In genomic region chr12:15227004-15227679, GRCh38 we compare ENCODE assay signal across 8 cellular contexts. TPM values are rescaled to one million over a fixed set of nuclear protein-coding genes. Genes with fewer than 3 reads are reported as not detected.
DNase-seq lines count a peak whose midpoint lies in the region; ATAC-seq and TF ChIP-seq lines count a peak whose summit lies in the region.

No MANE protein-coding gene starts in this region.

- no peak overlapping the region for H3K27ac ChIP-seq in parathyroid adenoma

- H3K27me3 Mint-ChIP-seq in activated naive CD4-positive, alpha-beta T cell treated with anti-CD3 and anti-CD28 coated beads for 36 hours (ENCODE audit: low read depth) = peaks cover 18% of the 10 kb centered on the region
- peaks cover 32 to 43% of the 10 kb centered on the region in 2 donors for H3K27me3 Mint-ChIP-seq in T-cell

- POLR2A ChIA-PET in T-cell (lab: Charles Lee) = no interaction called here

- H3K9ac ChIP-seq in parathyroid adenoma = no peak overlapping the region

- peak; percentile 56 for DNase-seq in activated naive CD4-positive, alpha-beta T cell treated with anti-CD3 and anti-CD28 coated beads for 36 hours
- no peak for DNase-seq in activated naive CD4-positive, alpha-beta T cell (lab: John Stamatoyannopoulos, UW)
- peak in 18 of 34 experiments; percentile 2 to 37 (median 11) for DNase-seq in T-cell
- peak; percentile 74 for DNase-seq in fibroblast of pulmonary artery (ENCODE audit: low read depth)
- DNase-seq in activated gamma-delta T cell treated with Interleukin-2 at 50 U/mL for 16 hours = no peak
- no peak for DNase-seq in KG1 (lab: John Stamatoyannopoulos, UW)

- CTCF ChIA-PET in activated naive CD4-positive, alpha-beta T cell treated with anti-CD3 and anti-CD28 coated beads for 36 hours (lab: Charles Lee) = interaction anchor here (1.5 to 2.3 kb wide), 3 partner anchors 12 to 45 kb away, joined by 6 to 9 read pairs (median 8); no protein-coding TSS in a partner anchor
- CTCF ChIA-PET in T-cell (lab: Charles Lee) = interaction anchor here in 1 of 2 donors (1.5 kb wide), 1 partner anchor 8 kb away, joined by 4 read pairs; no protein-coding TSS in a partner anchor

- no peak overlapping the region for H3K4me2 ChIP-seq in parathyroid adenoma (ENCODE audit: low read length)

- no peak overlapping the region for H2AFZ ChIP-seq in parathyroid adenoma

- no peaks in the 10 kb centered on the region for H3K27me3 ChIP-seq in parathyroid adenoma (ENCODE audit: control insufficient read depth, insufficient read depth, low read length)

- H3K4me3 ChIP-seq in fibroblast of pulmonary artery (replicated peaks; ENCODE audit: low read depth, low read length) = no peak overlapping the region
- H3K4me3 ChIP-seq in parathyroid adenoma (ENCODE audit: low read depth, low read length) = no peak overlapping the region

- intact Hi-C loops in activated naive CD4-positive, alpha-beta T cell treated with anti-CD3 and anti-CD28 coated beads for 36 hours (cut with micrococcal nuclease) = loop anchor here (1.0 to 5.0 kb wide), 4 partner anchors 42 to 630 kb away; no protein-coding TSS in a partner anchor

- no peak overlapping the region for H3K27ac Mint-ChIP-seq in activated naive CD4-positive, alpha-beta T cell treated with anti-CD3 and anti-CD28 coated beads for 36 hours
- H3K27ac Mint-ChIP-seq in T-cell = no peak overlapping the region

- H3K36me3 Mint-ChIP-seq in activated naive CD4-positive, alpha-beta T cell treated with anti-CD3 and anti-CD28 coated beads for 36 hours (ENCODE audit: low read depth) = no peaks in the 10 kb centered on the region
- H3K36me3 Mint-ChIP-seq in T-cell = no peaks in the 10 kb centered on the region

- ATAC-seq in HG03432 (IDR thresholded peaks at IDR 0.05; ENCODE audit: unreplicated experiment) = peak; percentile 43
- peak in 1 of 4 experiments; percentile 37 for ATAC-seq in T-cell (replicated peaks in 1 of 4)

- no peaks in the 10 kb centered on the region for H3K79me2 ChIP-seq in parathyroid adenoma

- no peaks in the 10 kb centered on the region for H3K9me3 ChIP-seq in parathyroid adenoma (ENCODE audit: control insufficient read depth, low read length)

- TF ChIP-seq CTCF in fibroblast of pulmonary artery (IDR thresholded peaks at IDR 0.05; ENCODE audit: low read length, missing control alignments) (peak; percentile 89), parathyroid adenoma (IDR thresholded peaks at IDR 0.05) (peak; percentile 57)

- no peaks in the 10 kb centered on the region for H3K36me3 ChIP-seq in parathyroid adenoma (ENCODE audit: control insufficient read depth, insufficient read depth, low read length)

- no peaks in the 10 kb centered on the region for H3K4me1 Mint-ChIP-seq in activated naive CD4-positive, alpha-beta T cell treated with anti-CD3 and anti-CD28 coated beads for 36 hours (ENCODE audit: low read depth)
- H3K4me1 Mint-ChIP-seq in T-cell = peaks cover 0 to under 1% (median under 1%) of the 10 kb centered on the region in 3 donors

- H3K9me3 Mint-ChIP-seq in activated naive CD4-positive, alpha-beta T cell treated with anti-CD3 and anti-CD28 coated beads for 36 hours = no peaks in the 10 kb centered on the region
- no peaks in the 10 kb centered on the region for H3K9me3 Mint-ChIP-seq in T-cell

- no peak overlapping the region for H3K4me3 Mint-ChIP-seq in activated naive CD4-positive, alpha-beta T cell treated with anti-CD3 and anti-CD28 coated beads for 36 hours
- no peak overlapping the region for H3K4me3 Mint-ChIP-seq in T-cell

- peaks cover under 1% of the 10 kb centered on the region for H3K4me1 ChIP-seq in parathyroid adenoma

RNA-seq across cellular contexts. Expression of gene RERG, which starts 5.9 kb away (rescaled TPM):
- total RNA-seq in activated naive CD4-positive, alpha-beta T cell treated with anti-CD3 and anti-CD28 coated beads for 36 hours = not detected
- total RNA-seq in T-cell = under 1 TPM in 2 of 5 donors, not detected in 3; 0.20 to 0.60 TPM

Comparison
In these comparisons a context has a peak if more than half of its experiments do, and no peak if none do; other contexts are left out.
1. DNase-seq: peak in activated naive CD4-positive, alpha-beta T cell treated with anti-CD3 and anti-CD28 coated beads for 36 hours (single experiment), T-cell (18 of 34) and fibroblast of pulmonary artery (single experiment); none in activated naive CD4-positive, alpha-beta T cell (0 of 4), activated gamma-delta T cell treated with Interleukin-2 at 50 U/mL for 16 hours (single experiment) and KG1 (single experiment).